In the genomic region with DNA sequence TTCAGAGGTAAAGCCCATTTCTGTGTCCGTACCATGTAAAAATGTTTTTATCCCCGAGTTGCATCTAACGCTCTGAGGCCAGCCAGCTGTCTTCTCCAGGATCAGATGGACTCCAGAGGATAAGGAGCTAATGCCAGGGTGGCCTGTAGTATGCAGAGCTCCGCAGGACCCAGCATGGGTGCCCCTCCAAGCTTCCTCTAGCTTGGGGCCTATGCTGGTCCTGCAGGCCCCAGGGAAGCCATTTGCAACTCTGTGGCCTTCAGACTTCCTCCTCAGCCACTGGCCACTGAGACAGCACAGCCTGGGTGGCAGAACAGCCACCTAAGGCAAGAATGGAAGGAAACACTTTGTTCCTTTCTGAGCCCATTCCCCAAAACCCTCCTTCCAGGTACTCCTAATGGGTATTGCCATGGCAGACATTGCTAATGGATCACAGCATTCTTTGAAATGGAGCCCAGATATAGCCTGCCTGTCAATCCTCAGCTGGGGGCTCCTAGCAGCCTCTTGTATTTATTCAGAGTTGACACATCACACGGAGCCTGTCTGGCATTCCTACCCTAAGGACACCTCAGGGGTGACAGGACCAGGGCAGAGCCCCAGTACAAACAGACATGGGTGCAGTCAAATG, we compare ENCODE assay signal across 12 cellular contexts. TPM values are rescaled to one million over a fixed set of nuclear protein-coding genes. Genes with fewer than 3 reads are reported as not detected.
DNase-seq lines count a peak whose midpoint lies in the region; ATAC-seq and TF ChIP-seq lines count a peak whose summit lies in the region.
"Had no signal": no experiment of that assay in that cellular context is flagged by ENCODE, and none has a peak within 500 bp of the region (broad histone marks: within the 10 kb centered on the region; RNA-seq: fewer than 3 reads in every experiment).

No MANE protein-coding gene starts in this region.

- H3K4ac ChIP-seq in H9 (ENCODE audit: low read depth, low read length): no peak overlapping the region

- no peak overlapping the region for H2AFZ ChIP-seq in H9 (ENCODE audit: low read length)

- no peak overlapping the region for H3K14ac ChIP-seq in H9 (ENCODE audit: insufficient read depth, low read length)

- no peaks in the 10 kb centered on the region for H3K79me2 ChIP-seq in H9 (ENCODE audit: insufficient read depth, low read length)

- no peak overlapping the region for H3K4me3 ChIP-seq in prostate gland
- H3K4me3 ChIP-seq: breast epithelium, transverse colon had no signal

- no peaks in the 10 kb centered on the region for H3K27me3 ChIP-seq in CD4-positive, alpha-beta T cell (ENCODE audit: control insufficient read depth, insufficient read depth, low read length)
- no peaks in the 10 kb centered on the region for H3K27me3 ChIP-seq in H9 (ENCODE audit: insufficient read depth, low read length)
- no peaks in the 10 kb centered on the region for H3K27me3 ChIP-seq in prostate gland (replicated peaks; ENCODE audit: insufficient read depth)
- H3K27me3 ChIP-seq: breast epithelium, transverse colon had no signal

- H4K5ac ChIP-seq in H9 (ENCODE audit: insufficient read length, low read depth, low read length): no peak overlapping the region

- no peak overlapping the region for H3K4me2 ChIP-seq in H9 (ENCODE audit: insufficient read depth, insufficient read length, low read length)

- H3K23ac ChIP-seq in H9 (ENCODE audit: insufficient read length, low read depth, low read length): no peak overlapping the region

- H3K36me3 Mint-ChIP-seq in CD4-positive, alpha-beta T cell (ENCODE audit: low read depth): peaks cover 36% of the 10 kb centered on the region
- H3K36me3 Mint-ChIP-seq in H9 (ENCODE audit: insufficient read depth in 1 of 3, low read depth in 3 of 3): peaks cover 0 to 3% (median 0%) of the 10 kb centered on the region in 3 experiments; a peak in 1 of 7 replicates
- peaks cover 12% of the 10 kb centered on the region for H3K36me3 Mint-ChIP-seq in activated naive CD8-positive, alpha-beta T cell treated with anti-CD3 and anti-CD28 coated beads, Interleukin-2, amount 10 ng/mL, durations not matched to agents 7 days and 5 days
- peaks cover 0 to 30% (median 4%) of the 10 kb centered on the region in 3 donors for H3K36me3 Mint-ChIP-seq in naive thymus-derived CD8-positive, alpha-beta T cell
- H3K36me3 Mint-ChIP-seq in WTC11: no peaks in the 10 kb centered on the region

- H3K56ac ChIP-seq in H9 (ENCODE audit: insufficient read length, low read depth, low read length): no peak overlapping the region

- H3K9ac ChIP-seq in H9 (ENCODE audit: extremely low read depth, insufficient read length, low read length): no peak overlapping the region

- CTCF ChIA-PET in CD4-positive, alpha-beta T cell (lab: Charles Lee): interaction anchor here (1.0 to 1.3 kb wide), 3 partner anchors 10 to 287 kb away, joined by 3 to 9 read pairs (median 4); no protein-coding TSS in a partner anchor
- CTCF ChIA-PET in WTC11 (lab: Charles Lee): interaction anchor here (0.6 to 4.9 kb wide), 19 partner anchors 8 to 334 kb away, joined by 3 to 44 read pairs (median 5); no protein-coding TSS in a partner anchor

- no peaks in the 10 kb centered on the region for H3K9me3 Mint-ChIP-seq in CD4-positive, alpha-beta T cell
- no peaks in the 10 kb centered on the region; a peak in 1 of 5 replicates for H3K9me3 Mint-ChIP-seq in H9
- H3K9me3 Mint-ChIP-seq in activated naive CD8-positive, alpha-beta T cell treated with anti-CD3 and anti-CD28 coated beads, Interleukin-2, amount 10 ng/mL, durations not matched to agents 7 days and 5 days: no peaks in the 10 kb centered on the region
- peaks cover 0 to 2% (median 0%) of the 10 kb centered on the region in 9 donors for H3K9me3 Mint-ChIP-seq in naive thymus-derived CD8-positive, alpha-beta T cell
- no peaks in the 10 kb centered on the region for H3K9me3 Mint-ChIP-seq in WTC11
- H3K9me3 Mint-ChIP-seq: stimulated activated effector memory CD8-positive, alpha-beta T cell treated with anti-CD3 and anti-CD28 coated beads, Interleukin-12 subunit alpha, Interleukin-12 subunit beta, amount 100 ng/mL, for 72 hours had no signal

- H4K20me1 ChIP-seq in H9 (ENCODE audit: control insufficient read depth, insufficient read depth, insufficient read length): no peaks in the 10 kb centered on the region

- no CpG with 5 or more reads among the region's 5 CpGs for WGBS in H9 (ENCODE audit: extremely low coverage, insufficient read length, low lambda C conversion rate)
- WGBS in prostate gland: 92% methylated on average over 5 of the region's 5 CpGs

- no peaks in the 10 kb centered on the region for H3K36me3 ChIP-seq in prostate gland
- H3K36me3 ChIP-seq: breast epithelium, transverse colon had no signal

- no peak overlapping the region for H2AK5ac ChIP-seq in H9 (ENCODE audit: insufficient read length, low read length)

- H2BK5ac ChIP-seq in H9 (ENCODE audit: insufficient read length, low read length): no peak overlapping the region

- no peaks in the 10 kb centered on the region for H3K27me3 Mint-ChIP-seq in CD4-positive, alpha-beta T cell
- H3K27me3 Mint-ChIP-seq in H9 (ENCODE audit: low read depth) (no peaks in the 10 kb centered on the region; the same call in 1 of the 2 replicates), WTC11 (ENCODE audit: low read depth) (no peaks in the 10 kb centered on the region; the same call in 1 of the 2 replicates)
- H3K27me3 Mint-ChIP-seq in activated naive CD8-positive, alpha-beta T cell treated with anti-CD3 and anti-CD28 coated beads, Interleukin-2, amount 10 ng/mL, durations not matched to agents 7 days and 5 days: no peaks in the 10 kb centered on the region
- no peaks in the 10 kb centered on the region for H3K27me3 Mint-ChIP-seq in naive thymus-derived CD8-positive, alpha-beta T cell

- H2BK20ac ChIP-seq in H9 (ENCODE audit: low read depth, low read length, poor library complexity, severe bottlenecking): no peak overlapping the region

- peak overlapping the region; percentile 85 for H3K4me3 Mint-ChIP-seq in CD4-positive, alpha-beta T cell
- H3K4me3 Mint-ChIP-seq in H9 (no peak overlapping the region), WTC11 (no peak overlapping the region)
- no peak overlapping the region for H3K4me3 Mint-ChIP-seq in activated naive CD8-positive, alpha-beta T cell treated with anti-CD3 and anti-CD28 coated beads, Interleukin-2, amount 10 ng/mL, durations not matched to agents 7 days and 5 days
- H3K4me3 Mint-ChIP-seq in naive thymus-derived CD8-positive, alpha-beta T cell: peak overlapping the region in 8 of 10 donors; percentile 4 to 84 (median 59)

- intact Hi-C loops in CD4-positive, alpha-beta T cell (cut with DNase I, micrococcal nuclease): loop anchor here (5.0 to 10.0 kb wide), 3 partner anchors 43 to 153 kb away; partner anchors contain the start of gene CECR2 (in 2 of the 2)
- intact Hi-C loops in prostate gland (cut with DNase I): no loop called here

- no peak for DNase-seq in CD4-positive, alpha-beta T cell
- DNase-seq in H9 (no peak), WTC11 (ENCODE audit: low spot score) (no peak), prostate gland (ENCODE audit: low spot score) (no peak)
- DNase-seq in activated naive CD8-positive, alpha-beta T cell treated with anti-CD3 and anti-CD28 coated beads, Interleukin-2, amount 10 ng/mL, durations not matched to agents 7 days and 5 days: no peak
- no peak for DNase-seq in naive thymus-derived CD8-positive, alpha-beta T cell
- DNase-seq: HCEC 1CT had no signal

- no peak overlapping the region for H3T11ph ChIP-seq in H9 (ENCODE audit: low read length)

- no peaks in the 10 kb centered on the region for H3K23me2 ChIP-seq in H9 (ENCODE audit: insufficient read length, low read depth, low read length, poor library complexity, severe bottlenecking)

- H3K9me3 ChIP-seq in CD4-positive, alpha-beta T cell (ENCODE audit: control insufficient read depth, low read length): no peaks in the 10 kb centered on the region
- H3K9me3 ChIP-seq in H9 (ENCODE audit: control insufficient read depth, low read depth, low read length) (no peaks in the 10 kb centered on the region), prostate gland (no peaks in the 10 kb centered on the region)
- H3K9me3 ChIP-seq: breast epithelium, transverse colon had no signal

- TF ChIP-seq POLR2A in prostate gland (IDR thresholded peaks at IDR 0.05): no peak

- peaks cover 64% of the 10 kb centered on the region for H3K4me1 Mint-ChIP-seq in CD4-positive, alpha-beta T cell (ENCODE audit: low read depth)
- H3K4me1 Mint-ChIP-seq in H9 (peaks cover 36 to 37% of the 10 kb centered on the region in 2 experiments), WTC11 (peaks cover 39% of the 10 kb centered on the region)
- H3K4me1 Mint-ChIP-seq in activated naive CD8-positive, alpha-beta T cell treated with anti-CD3 and anti-CD28 coated beads, Interleukin-2, amount 10 ng/mL, durations not matched to agents 7 days and 5 days: peaks cover 39% of the 10 kb centered on the region
- H3K4me1 Mint-ChIP-seq in naive thymus-derived CD8-positive, alpha-beta T cell: peaks cover 28 to 61% (median 59%) of the 10 kb centered on the region in 4 donors

- peak overlapping the region; percentile 41; the same call in 1 of the 2 replicates for H2BK15ac ChIP-seq in H9 (ENCODE audit: low read depth, low read length)

- TF ChIP-seq CTCF in CD4-positive, alpha-beta T cell (IDR thresholded peaks at IDR 0.05): no peak
- TF ChIP-seq CTCF in H9 (conservative IDR thresholded peaks at IDR 0.05) (no peak), WTC11 (IDR thresholded peaks at IDR 0.05) (no peak), prostate gland (IDR thresholded peaks at IDR 0.05) (no peak)

- H3K27ac Mint-ChIP-seq in CD4-positive, alpha-beta T cell: peak overlapping the region; percentile 86
- H3K27ac Mint-ChIP-seq in H9 (peak overlapping the region in 2 of 3 experiments; percentile 67 to 70; a peak in 4 of 7 replicates), WTC11 (no peak overlapping the region; the same call in 1 of the 2 replicates)
- peak overlapping the region; percentile 30 for H3K27ac Mint-ChIP-seq in activated naive CD8-positive, alpha-beta T cell treated with anti-CD3 and anti-CD28 coated beads, Interleukin-2, amount 10 ng/mL, durations not matched to agents 7 days and 5 days
- peak overlapping the region; percentile 35 to 97 (median 84) for H3K27ac Mint-ChIP-seq in naive thymus-derived CD8-positive, alpha-beta T cell

- no peak overlapping the region for H4K8ac ChIP-seq in H9 (replicated peaks; ENCODE audit: insufficient read length, low read depth, low read length)

- H2BK120ac ChIP-seq in H9 (ENCODE audit: low read depth, low read length, poor library complexity, severe bottlenecking): no peak overlapping the region

- no peaks in the 10 kb centered on the region for H3K79me1 ChIP-seq in H9 (ENCODE audit: insufficient read depth, low read depth, low read length, poor library complexity, severe bottlenecking)

- no peak overlapping the region for H2BK12ac ChIP-seq in H9 (ENCODE audit: insufficient read length, low read depth, low read length)

- POLR2A ChIA-PET in CD4-positive, alpha-beta T cell (lab: Charles Lee): interaction anchor here (1.3 kb wide), 1 partner anchor 287 kb away, joined by 4 read pairs; no protein-coding TSS in a partner anchor
- POLR2A ChIA-PET in activated naive CD8-positive, alpha-beta T cell treated with anti-CD3 and anti-CD28 coated beads, Interleukin-2, amount 10 ng/mL, durations not matched to agents 7 days and 5 days (lab: Charles Lee): interaction anchor here (0.6 to 0.7 kb wide), 3 partner anchors 11 to 129 kb away, joined by 3 to 4 read pairs (median 3); no protein-coding TSS in a partner anchor
- POLR2A ChIA-PET in naive thymus-derived CD8-positive, alpha-beta T cell (lab: Charles Lee): interaction anchor here (0.7 kb wide), 2 partner anchors 108 to 114 kb away, joined by 4 to 5 read pairs; no protein-coding TSS in a partner anchor
- POLR2A ChIA-PET in WTC11 (lab: Charles Lee): interaction anchor here (0.6 kb wide), 1 partner anchor 37 kb away, joined by 3 read pairs; no protein-coding TSS in a partner anchor

- peaks cover 12% of the 10 kb centered on the region; the same call in 1 of the 2 replicates for H3K4me1 ChIP-seq in H9 (ENCODE audit: insufficient read depth, low read length)
- no peaks in the 10 kb centered on the region for H3K4me1 ChIP-seq in prostate gland (replicated peaks)
- H3K4me1 ChIP-seq: breast epithelium had no signal

- peak overlapping the region; percentile 31 for H3K27ac ChIP-seq in CD4-positive, alpha-beta T cell (ENCODE audit: low read depth, low read length)
- H3K27ac ChIP-seq in H9 (ENCODE audit: insufficient read length, low read depth, low read length) (no peak overlapping the region), prostate gland (no peak overlapping the region)
- H3K27ac ChIP-seq: breast epithelium, transverse colon had no signal

- H4K91ac ChIP-seq in H9 (ENCODE audit: insufficient read length, low read depth, low read length): peak overlapping the region; percentile 33

- H3K18ac ChIP-seq in H9 (ENCODE audit: insufficient read length, low read depth, low read length): no peak overlapping the region

- ATAC-seq in CD4-positive, alpha-beta T cell (ENCODE audit: poor library complexity): no peak
- no peak for ATAC-seq in activated naive CD8-positive, alpha-beta T cell treated with anti-CD3 and anti-CD28 coated beads, Interleukin-2, amount 10 ng/mL, durations not matched to agents 7 days and 5 days (ENCODE audit: low read depth)
- no peak for ATAC-seq in naive thymus-derived CD8-positive, alpha-beta T cell
- no peak for ATAC-seq in WTC11
- ATAC-seq in GM19397 (IDR thresholded peaks at IDR 0.05; ENCODE audit: unreplicated experiment): no peak
- ATAC-seq: activated CD4-positive, CD25-positive, alpha-beta regulatory T cell treated with anti-CD3 and anti-CD28 coated beads, Interleukin-2, amount 50 U/mL, for 24 hours had no signal

RNA-seq across cellular contexts. Expression of gene ADA2, which starts 4.7 kb away (rescaled TPM):
- total RNA-seq in CD4-positive, alpha-beta T cell: 10 to 100 TPM; 64.4 to 66.0 TPM
- 57.2 and 59.3 TPM in 2 replicates for total RNA-seq in H9 (2021)
- 10 to 100 TPM; 81.6 to 90.6 TPM for total RNA-seq in activated naive CD8-positive, alpha-beta T cell treated with anti-CD3 and anti-CD28 coated beads, Interleukin-2, amount 10 ng/mL, durations not matched to agents 7 days and 5 days
- 100 to 1,000 TPM; 110 to 112 TPM for total RNA-seq in naive thymus-derived CD8-positive, alpha-beta T cell
- polyA plus RNA-seq in naive thymus-derived CD8-positive, alpha-beta T cell: 10 to 100 TPM; 56.8 to 88.0 (median 72.6) TPM
- 20.0 to 22.3 TPM (median 21.6 TPM) in 3 replicates for total RNA-seq in WTC11 (2021)
- 10 to 100 TPM; 11.8 to 42.9 TPM for total RNA-seq in prostate gland

RNA-seq across cellular contexts. Expression of gene HDHD5, which starts 55.5 kb away (rescaled TPM):
- 10 to 100 TPM; 11.0 to 11.6 TPM for total RNA-seq in CD4-positive, alpha-beta T cell
- 68.4 and 71.3 TPM in 2 replicates for total RNA-seq in H9 (2021)
- 10 to 100 TPM; 33.7 to 34.7 TPM for total RNA-seq in activated naive CD8-positive, alpha-beta T cell treated with anti-CD3 and anti-CD28 coated beads, Interleukin-2, amount 10 ng/mL, durations not matched to agents 7 days and 5 days
- 10 to 100 TPM; 29.3 to 33.6 TPM for total RNA-seq in naive thymus-derived CD8-positive, alpha-beta T cell
- polyA plus RNA-seq in naive thymus-derived CD8-positive, alpha-beta T cell: 10 to 100 TPM; 48.5 to 72.7 (median 59.8) TPM
- total RNA-seq in WTC11 (2021): 84.0 to 114 TPM (median 110 TPM) in 3 replicates
- total RNA-seq in prostate gland: 10 to 100 TPM; 38.7 to 51.6 TPM

Comparison
In these comparisons a context has a peak if more than half of its experiments do, and no peak if none do; other contexts are left out.
1. H3K4me3 Mint-ChIP-seq: peak in CD4-positive, alpha-beta T cell (single experiment) and naive thymus-derived CD8-positive, alpha-beta T cell (8 of 10); none in H9 (0 of 2), activated naive CD8-positive, alpha-beta T cell treated with anti-CD3 and anti-CD28 coated beads, Interleukin-2, amount 10 ng/mL, durations not matched to agents 7 days and 5 days (single experiment) and WTC11 (single experiment).